ENCODE assay signal across 28 cellular contexts in the genomic region with DNA sequence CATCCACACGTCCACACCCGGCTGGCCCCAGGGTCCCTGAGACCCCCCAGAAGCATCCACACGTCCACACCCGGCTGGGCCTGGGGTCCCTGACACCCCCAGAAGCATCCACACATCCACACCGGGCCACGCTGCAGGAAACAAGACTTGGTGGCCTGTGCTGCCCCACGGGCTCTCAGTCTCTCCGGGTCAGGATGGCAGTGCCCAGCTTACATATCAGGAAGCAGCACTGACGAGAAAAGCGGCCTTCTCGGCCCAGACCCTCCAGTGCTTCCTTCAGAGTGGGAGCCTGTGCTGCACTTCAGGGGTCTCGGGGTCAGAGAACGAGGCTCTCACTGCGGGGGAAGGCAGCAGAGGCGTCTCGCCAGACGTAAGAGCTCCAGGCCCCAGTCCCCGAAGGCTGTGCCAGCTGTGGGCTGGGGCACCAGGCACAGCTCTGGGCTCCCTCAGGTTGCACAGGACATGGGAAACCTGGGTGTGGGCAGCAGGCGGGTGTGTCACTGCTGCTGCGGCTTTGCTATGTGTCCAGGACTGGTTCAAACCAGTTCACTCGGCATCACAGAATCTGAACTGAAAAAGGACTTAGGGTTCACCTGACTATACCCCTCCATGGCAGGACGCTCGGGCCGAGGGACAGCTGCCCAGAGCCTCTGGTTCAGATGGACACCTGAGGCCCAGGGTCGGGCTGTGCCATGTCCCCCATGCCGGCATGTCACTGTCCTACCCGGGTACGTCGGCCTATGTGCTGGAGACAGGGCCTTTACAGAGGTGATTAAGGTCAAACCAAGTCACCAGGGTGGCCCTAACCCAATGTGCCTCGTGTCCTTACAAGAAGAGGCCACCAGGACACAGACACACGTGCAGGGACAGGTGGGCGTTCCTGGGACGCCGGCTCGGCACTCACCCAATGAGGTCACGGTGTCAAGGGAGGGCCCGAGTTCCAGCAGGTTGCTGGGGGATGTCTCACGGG. TPM values are rescaled to one million over a fixed set of nuclear protein-coding genes. Genes with fewer than 3 reads are reported as not detected.
DNase-seq lines count a peak whose midpoint lies in the region; ATAC-seq, FAIRE-seq and TF ChIP-seq lines count a peak whose summit lies in the region.
"Had no signal": no experiment of that assay in that cellular context is flagged by ENCODE, and none has a peak within 500 bp of the region (broad histone marks: within the 10 kb centered on the region; RNA-seq: fewer than 3 reads in every experiment).

No MANE protein-coding gene starts in this region.

- ATAC-seq in heart left ventricle (no peak), WTC11 (no peak), lower lobe of right lung (no peak)
- ATAC-seq: activated CD4-positive, CD25-positive, alpha-beta regulatory T cell treated with anti-CD3 and anti-CD28 coated beads, Interleukin-2, amount 50 U/mL, for 24 hours; activated T-cell treated with anti-CD3 and anti-CD28 coated beads, Interleukin-2, amount 50 U/mL, for 4 hours; effector memory CD8-positive, alpha-beta T cell; left colon had no signal

- H3K27me3 ChIP-seq in heart left ventricle (no peaks in the 10 kb centered on the region), lower lobe of right lung (ENCODE audit: low read depth) (no peaks in the 10 kb centered on the region)
- H3K27me3 ChIP-seq: cardiac muscle cell, Peyer's patch, SJSA1 had no signal

- WGBS in heart left ventricle, 4 donors, result 93 to 97% (median 95%) methylated on average over 29 to 38 of the region's 38 CpGs

- peaks cover 8% of the 10 kb centered on the region for H3K36me3 Mint-ChIP-seq in WTC11

- POLR2A ChIA-PET in WTC11 (lab: Charles Lee), result interaction anchor here (0.6 kb wide), 1 partner anchor 35 kb away, joined by 5 read pairs; no protein-coding TSS in a partner anchor

- CTCF ChIA-PET in WTC11 (lab: Charles Lee), result no interaction called here

- peaks cover 0 to 9% (median 0%) of the 10 kb centered on the region in 12 donors for H3K4me1 ChIP-seq in heart left ventricle
- H3K4me1 ChIP-seq in lower lobe of right lung, result no peaks in the 10 kb centered on the region
- H3K4me1 ChIP-seq: psoas muscle, SJSA1 had no signal

- peaks cover 10% of the 10 kb centered on the region for H3K9me3 Mint-ChIP-seq in WTC11
- H3K9me3 Mint-ChIP-seq: activated T-cell treated with anti-CD3 and anti-CD28 coated beads, Interleukin-2, amount 50 U/mL, for 4 hours; effector memory CD8-positive, alpha-beta T cell; type B pancreatic cell had no signal

- H3K4me1 Mint-ChIP-seq in WTC11, result no peaks in the 10 kb centered on the region

- TF ChIP-seq POLR2A in heart left ventricle (IDR thresholded peaks at IDR 0.05), result no peak

- peaks cover 0 to 41% (median 28%) of the 10 kb centered on the region in 9 donors for H3K36me3 ChIP-seq in heart left ventricle
- peaks cover 47% of the 10 kb centered on the region for H3K36me3 ChIP-seq in lower lobe of right lung

- no peak for TF ChIP-seq CTCF in heart left ventricle (IDR thresholded peaks at IDR 0.05)
- TF ChIP-seq CTCF in WTC11 (IDR thresholded peaks at IDR 0.05), result no peak
- no peak for TF ChIP-seq CTCF in lower lobe of right lung (IDR thresholded peaks at IDR 0.05)

- no peak overlapping the region for H3K27ac Mint-ChIP-seq in WTC11

- DNase-seq in heart left ventricle (peak in 3 of 5 donors; percentile 22 to 63 (median 25)), cardiac septum (ENCODE audit: low spot score) (no peak), WTC11 (ENCODE audit: low spot score) (peak; percentile 8), lower lobe of right lung (peak; percentile 32), urothelium cell line (ENCODE audit: low spot score) (no peak), NCI-H146 treated with DMSO at 0.1 percent for 48 hours (lab: John Stamatoyannopoulos, UW; ENCODE audit: unreplicated experiment) (no peak), HK-2 (ENCODE audit: unreplicated experiment) (no peak)
- DNase-seq: activated naive CD4-positive, alpha-beta T cell treated with anti-CD3 and anti-CD28 coated beads, Interleukin-2, amount 50 U/mL, for 16 hours; activated T-cell treated with anti-CD3 and anti-CD28 coated beads, Interleukin-2, amount 50 U/mL, for 4 hours; Calu3; cortex of kidney; DMS79 treated with DMSO at 0.1 percent for 48 hours; effector memory CD8-positive, alpha-beta T cell; foreskin melanocyte; GF-D8; NCI-H1092; NCI-H187 treated with DMSO at 0.1 percent for 48 hours; NCI-H2171 treated with DMSO at 0.1 percent for 48 hours; NCI-H524 had no signal

- peaks cover 0 to 4% (median 0%) of the 10 kb centered on the region in 12 donors for H3K9me3 ChIP-seq in heart left ventricle
- H3K9me3 ChIP-seq in lower lobe of right lung, result no peaks in the 10 kb centered on the region
- H3K9me3 ChIP-seq: HAP-1, Peyer's patch, psoas muscle, SJSA1 had no signal

- intact Hi-C loops in heart left ventricle (cut with DNase I) (no loop called here), cardiac septum (cut with DNase I) (loop anchor here (5.0 kb wide), 1 partner anchor 69 kb away; no protein-coding TSS in a partner anchor), lower lobe of right lung (cut with DNase I) (no loop called here)

- H3K4me3 ChIP-seq in heart left ventricle (no peak overlapping the region), lower lobe of right lung (no peak overlapping the region)
- H3K4me3 ChIP-seq: cardiac muscle cell, HAP-1, Peyer's patch, psoas muscle, SJSA1 had no signal

- no peaks in the 10 kb centered on the region for H3K27me3 Mint-ChIP-seq in WTC11 (ENCODE audit: low read depth)
- H3K27me3 Mint-ChIP-seq: effector memory CD8-positive, alpha-beta T cell; type B pancreatic cell had no signal

- FAIRE-seq in urothelium cell line (lab: Jason Lieb, UNC), result peak; percentile 17
- FAIRE-seq: TTC549 had no signal

- H3K27ac ChIP-seq in heart left ventricle (no peak overlapping the region), lower lobe of right lung (no peak overlapping the region)
- H3K27ac ChIP-seq: cardiac muscle cell, Peyer's patch, psoas muscle, SJSA1 had no signal

- no peak overlapping the region for H3K4me3 Mint-ChIP-seq in WTC11
- H3K4me3 Mint-ChIP-seq: activated T-cell treated with anti-CD3 and anti-CD28 coated beads, Interleukin-2, amount 50 U/mL, for 4 hours; effector memory CD8-positive, alpha-beta T cell; type B pancreatic cell had no signal

TF ChIP-seq in WTC11, 78 proteins besides CTCF, POLR2A, EP300 and RAD21 (continues in another document):
- TF ChIP-seq, protein P1, sequence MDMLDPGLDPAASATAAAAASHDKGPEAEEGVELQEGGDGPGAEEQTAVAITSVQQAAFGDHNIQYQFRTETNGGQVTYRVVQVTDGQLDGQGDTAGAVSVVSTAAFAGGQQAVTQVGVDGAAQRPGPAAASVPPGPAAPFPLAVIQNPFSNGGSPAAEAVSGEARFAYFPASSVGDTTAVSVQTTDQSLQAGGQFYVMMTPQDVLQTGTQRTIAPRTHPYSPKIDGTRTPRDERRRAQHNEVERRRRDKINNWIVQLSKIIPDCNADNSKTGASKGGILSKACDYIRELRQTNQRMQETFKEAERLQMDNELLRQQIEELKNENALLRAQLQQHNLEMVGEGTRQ (CRISPR knock-in tag; IDR thresholded peaks at IDR 0.05), result no peak
- TF ChIP-seq ZNF317 (CRISPR knock-in tag; IDR thresholded peaks at IDR 0.05; ENCODE audit: borderline replicate concordance, low read depth) (no peak), NR2C2 (CRISPR knock-in tag; IDR thresholded peaks at IDR 0.05) (no peak), IRF2 (CRISPR knock-in tag; IDR thresholded peaks at IDR 0.05; ENCODE audit: borderline replicate concordance, low read depth) (no peak), GTF2I (CRISPR knock-in tag; conservative IDR thresholded peaks at IDR 0.05) (no peak)
- TF ChIP-seq, protein P2, sequence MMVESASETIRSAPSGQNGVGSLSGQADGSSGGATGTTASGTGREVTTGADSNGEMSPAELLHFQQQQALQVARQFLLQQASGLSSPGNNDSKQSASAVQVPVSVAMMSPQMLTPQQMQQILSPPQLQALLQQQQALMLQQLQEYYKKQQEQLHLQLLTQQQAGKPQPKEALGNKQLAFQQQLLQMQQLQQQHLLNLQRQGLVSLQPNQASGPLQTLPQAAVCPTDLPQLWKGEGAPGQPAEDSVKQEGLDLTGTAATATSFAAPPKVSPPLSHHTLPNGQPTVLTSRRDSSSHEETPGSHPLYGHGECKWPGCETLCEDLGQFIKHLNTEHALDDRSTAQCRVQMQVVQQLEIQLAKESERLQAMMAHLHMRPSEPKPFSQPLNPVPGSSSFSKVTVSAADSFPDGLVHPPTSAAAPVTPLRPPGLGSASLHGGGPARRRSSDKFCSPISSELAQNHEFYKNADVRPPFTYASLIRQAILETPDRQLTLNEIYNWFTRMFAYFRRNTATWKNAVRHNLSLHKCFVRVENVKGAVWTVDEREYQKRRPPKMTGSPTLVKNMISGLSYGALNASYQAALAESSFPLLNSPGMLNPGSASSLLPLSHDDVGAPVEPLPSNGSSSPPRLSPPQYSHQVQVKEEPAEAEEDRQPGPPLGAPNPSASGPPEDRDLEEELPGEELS (CRISPR knock-in tag; IDR thresholded peaks at IDR 0.05), result no peak

RNA-seq across cellular contexts. Expression of a gene that starts 40.2 kb away (rescaled TPM):
- total RNA-seq in heart left ventricle, result 10 to 100 TPM; 17.9 to 25.9 (median 19.4) TPM
- 10 to 100 TPM; 24.4 to 35.5 TPM for polyA plus RNA-seq in heart left ventricle
- 21.7 TPM for total RNA-seq in cardiac septum
- total RNA-seq in WTC11 (2021), result 15.0 to 23.1 TPM (median 19.6 TPM) in 3 replicates
- total RNA-seq in lower lobe of right lung, result 28.8 TPM

Comparison
In these comparisons a context has a peak if more than half of its experiments do, and no peak if none do; other contexts are left out.
1. DNase-seq: peak in heart left ventricle (3 of 5), WTC11 (single experiment) and lower lobe of right lung (single experiment); none in cardiac septum (single experiment), urothelium cell line (single experiment), NCI-H146 treated with DMSO at 0.1 percent for 48 hours (single experiment) and HK-2 (single experiment).